1 cellular context compared by ENCODE assay signal in the genomic region with DNA sequence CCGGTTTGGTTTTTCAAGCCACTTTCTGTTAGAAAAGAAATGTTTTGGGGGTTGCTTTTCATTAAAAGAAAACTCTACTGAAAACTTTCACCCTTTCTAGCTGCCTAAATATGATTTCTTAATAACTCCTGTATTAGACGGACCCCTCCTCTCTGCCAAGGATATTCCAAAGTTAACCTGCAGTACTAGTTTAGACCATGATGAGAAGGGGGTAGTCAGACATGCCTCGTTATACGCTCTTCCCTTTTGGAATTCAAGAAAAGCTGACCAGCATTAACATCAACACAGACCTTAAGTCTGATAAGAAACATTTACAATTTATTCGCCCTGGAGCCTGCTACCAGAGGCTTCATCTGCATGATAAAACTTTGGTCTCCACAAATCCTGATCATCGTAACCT.
TF ChIP-seq lines count a peak whose summit lies in the region.

No MANE protein-coding gene starts in this region.

TF ChIP-seq in H1, 55 proteins besides CTCF, POLR2A, EP300 and RAD21:
- TF ChIP-seq ZNF274 (IDR thresholded peaks at IDR 0.05; ENCODE audit: borderline replicate concordance, extremely low read depth, low read length) (no peak), RFX5 (IDR thresholded peaks at IDR 0.05; ENCODE audit: borderline replicate concordance, low read depth, low read length) (no peak), SIRT6 (IDR thresholded peaks at IDR 0.05; ENCODE audit: low read length) (no peak), CBX8 (IDR thresholded peaks at IDR 0.05; ENCODE audit: borderline replicate concordance, low read depth, low read length) (no peak), BCL11A (IDR thresholded peaks at IDR 0.05; ENCODE audit: low read depth in 2 of 2, low read length in 2 of 2) (no peak), HDAC2 (IDR thresholded peaks at IDR 0.05; ENCODE audit: borderline replicate concordance in 1 of 2, low read depth in 2 of 2, low read length in 2 of 2) (no peak), SUZ12 (IDR thresholded peaks at IDR 0.05; ENCODE audit: low read length) (no peak), SAP30 (IDR thresholded peaks at IDR 0.05; ENCODE audit: insufficient read depth, insufficient replicate concordance, low read length) (no peak), CEBPB (IDR thresholded peaks at IDR 0.05; ENCODE audit: low read depth, low read length) (no peak), TCF12 (IDR thresholded peaks at IDR 0.05; ENCODE audit: low read depth, low read length) (no peak), TAF7 (optimal IDR thresholded peaks at IDR 0.05; ENCODE audit: borderline replicate concordance, low read depth, low read length) (no peak), POU5F1 (IDR thresholded peaks at IDR 0.05; ENCODE audit: low read depth, low read length) (no peak), CBX5 (IDR thresholded peaks at IDR 0.05; ENCODE audit: low read depth, low read length) (no peak), RNF2 (IDR thresholded peaks at IDR 0.05; ENCODE audit: borderline replicate concordance, low read depth, low read length, missing control alignments, poor library complexity, severe bottlenecking) (no peak), HDAC6 (IDR thresholded peaks at IDR 0.05; ENCODE audit: low read depth, low read length) (no peak), YY1 (IDR thresholded peaks at IDR 0.05; ENCODE audit: low read depth, low read length) (no peak), SRF (IDR thresholded peaks at IDR 0.05; ENCODE audit: low read depth, low read length) (no peak)
- TF ChIP-seq, protein P1, sequence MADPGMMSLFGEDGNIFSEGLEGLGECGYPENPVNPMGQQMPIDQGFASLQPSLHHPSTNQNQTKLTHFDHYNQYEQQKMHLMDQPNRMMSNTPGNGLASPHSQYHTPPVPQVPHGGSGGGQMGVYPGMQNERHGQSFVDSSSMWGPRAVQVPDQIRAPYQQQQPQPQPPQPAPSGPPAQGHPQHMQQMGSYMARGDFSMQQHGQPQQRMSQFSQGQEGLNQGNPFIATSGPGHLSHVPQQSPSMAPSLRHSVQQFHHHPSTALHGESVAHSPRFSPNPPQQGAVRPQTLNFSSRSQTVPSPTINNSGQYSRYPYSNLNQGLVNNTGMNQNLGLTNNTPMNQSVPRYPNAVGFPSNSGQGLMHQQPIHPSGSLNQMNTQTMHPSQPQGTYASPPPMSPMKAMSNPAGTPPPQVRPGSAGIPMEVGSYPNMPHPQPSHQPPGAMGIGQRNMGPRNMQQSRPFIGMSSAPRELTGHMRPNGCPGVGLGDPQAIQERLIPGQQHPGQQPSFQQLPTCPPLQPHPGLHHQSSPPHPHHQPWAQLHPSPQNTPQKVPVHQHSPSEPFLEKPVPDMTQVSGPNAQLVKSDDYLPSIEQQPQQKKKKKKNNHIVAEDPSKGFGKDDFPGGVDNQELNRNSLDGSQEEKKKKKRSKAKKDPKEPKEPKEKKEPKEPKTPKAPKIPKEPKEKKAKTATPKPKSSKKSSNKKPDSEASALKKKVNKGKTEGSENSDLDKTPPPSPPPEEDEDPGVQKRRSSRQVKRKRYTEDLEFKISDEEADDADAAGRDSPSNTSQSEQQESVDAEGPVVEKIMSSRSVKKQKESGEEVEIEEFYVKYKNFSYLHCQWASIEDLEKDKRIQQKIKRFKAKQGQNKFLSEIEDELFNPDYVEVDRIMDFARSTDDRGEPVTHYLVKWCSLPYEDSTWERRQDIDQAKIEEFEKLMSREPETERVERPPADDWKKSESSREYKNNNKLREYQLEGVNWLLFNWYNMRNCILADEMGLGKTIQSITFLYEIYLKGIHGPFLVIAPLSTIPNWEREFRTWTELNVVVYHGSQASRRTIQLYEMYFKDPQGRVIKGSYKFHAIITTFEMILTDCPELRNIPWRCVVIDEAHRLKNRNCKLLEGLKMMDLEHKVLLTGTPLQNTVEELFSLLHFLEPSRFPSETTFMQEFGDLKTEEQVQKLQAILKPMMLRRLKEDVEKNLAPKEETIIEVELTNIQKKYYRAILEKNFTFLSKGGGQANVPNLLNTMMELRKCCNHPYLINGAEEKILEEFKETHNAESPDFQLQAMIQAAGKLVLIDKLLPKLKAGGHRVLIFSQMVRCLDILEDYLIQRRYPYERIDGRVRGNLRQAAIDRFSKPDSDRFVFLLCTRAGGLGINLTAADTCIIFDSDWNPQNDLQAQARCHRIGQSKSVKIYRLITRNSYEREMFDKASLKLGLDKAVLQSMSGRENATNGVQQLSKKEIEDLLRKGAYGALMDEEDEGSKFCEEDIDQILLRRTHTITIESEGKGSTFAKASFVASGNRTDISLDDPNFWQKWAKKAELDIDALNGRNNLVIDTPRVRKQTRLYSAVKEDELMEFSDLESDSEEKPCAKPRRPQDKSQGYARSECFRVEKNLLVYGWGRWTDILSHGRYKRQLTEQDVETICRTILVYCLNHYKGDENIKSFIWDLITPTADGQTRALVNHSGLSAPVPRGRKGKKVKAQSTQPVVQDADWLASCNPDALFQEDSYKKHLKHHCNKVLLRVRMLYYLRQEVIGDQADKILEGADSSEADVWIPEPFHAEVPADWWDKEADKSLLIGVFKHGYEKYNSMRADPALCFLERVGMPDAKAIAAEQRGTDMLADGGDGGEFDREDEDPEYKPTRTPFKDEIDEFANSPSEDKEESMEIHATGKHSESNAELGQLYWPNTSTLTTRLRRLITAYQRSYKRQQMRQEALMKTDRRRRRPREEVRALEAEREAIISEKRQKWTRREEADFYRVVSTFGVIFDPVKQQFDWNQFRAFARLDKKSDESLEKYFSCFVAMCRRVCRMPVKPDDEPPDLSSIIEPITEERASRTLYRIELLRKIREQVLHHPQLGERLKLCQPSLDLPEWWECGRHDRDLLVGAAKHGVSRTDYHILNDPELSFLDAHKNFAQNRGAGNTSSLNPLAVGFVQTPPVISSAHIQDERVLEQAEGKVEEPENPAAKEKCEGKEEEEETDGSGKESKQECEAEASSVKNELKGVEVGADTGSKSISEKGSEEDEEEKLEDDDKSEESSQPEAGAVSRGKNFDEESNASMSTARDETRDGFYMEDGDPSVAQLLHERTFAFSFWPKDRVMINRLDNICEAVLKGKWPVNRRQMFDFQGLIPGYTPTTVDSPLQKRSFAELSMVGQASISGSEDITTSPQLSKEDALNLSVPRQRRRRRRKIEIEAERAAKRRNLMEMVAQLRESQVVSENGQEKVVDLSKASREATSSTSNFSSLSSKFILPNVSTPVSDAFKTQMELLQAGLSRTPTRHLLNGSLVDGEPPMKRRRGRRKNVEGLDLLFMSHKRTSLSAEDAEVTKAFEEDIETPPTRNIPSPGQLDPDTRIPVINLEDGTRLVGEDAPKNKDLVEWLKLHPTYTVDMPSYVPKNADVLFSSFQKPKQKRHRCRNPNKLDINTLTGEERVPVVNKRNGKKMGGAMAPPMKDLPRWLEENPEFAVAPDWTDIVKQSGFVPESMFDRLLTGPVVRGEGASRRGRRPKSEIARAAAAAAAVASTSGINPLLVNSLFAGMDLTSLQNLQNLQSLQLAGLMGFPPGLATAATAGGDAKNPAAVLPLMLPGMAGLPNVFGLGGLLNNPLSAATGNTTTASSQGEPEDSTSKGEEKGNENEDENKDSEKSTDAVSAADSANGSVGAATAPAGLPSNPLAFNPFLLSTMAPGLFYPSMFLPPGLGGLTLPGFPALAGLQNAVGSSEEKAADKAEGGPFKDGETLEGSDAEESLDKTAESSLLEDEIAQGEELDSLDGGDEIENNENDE (IDR thresholded peaks at IDR 0.05; ENCODE audit: insufficient replicate concordance, low read length): no peak
- TF ChIP-seq, protein P2, sequence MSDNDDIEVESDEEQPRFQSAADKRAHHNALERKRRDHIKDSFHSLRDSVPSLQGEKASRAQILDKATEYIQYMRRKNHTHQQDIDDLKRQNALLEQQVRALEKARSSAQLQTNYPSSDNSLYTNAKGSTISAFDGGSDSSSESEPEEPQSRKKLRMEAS (IDR thresholded peaks at IDR 0.05): no peak
